Comparison of ENCODE assay signal across 8 cellular contexts in genomic region chr19:4968462-4969291, GRCh38. TPM values are rescaled to one million over a fixed set of nuclear protein-coding genes. Genes with fewer than 3 reads are reported as not detected.
DNase-seq lines count a peak whose midpoint lies in the region; ATAC-seq and TF ChIP-seq lines count a peak whose summit lies in the region.

KDM4B (plus strand) TSS chr19:4969113; CDS start chr19:5032891, 63,778 bp downstream.

- POLR2A ChIA-PET in activated CD4-positive, alpha-beta T cell treated with anti-CD3 and anti-CD28 coated beads, Interleukin-2, amount 10 ng/mL, durations not matched to agents 7 days and 5 days (lab: Charles Lee) = interaction anchor here (0.6 to 1.3 kb wide), 2 partner anchors 42 to 178 kb away, joined by 3 to 4 read pairs; partner anchors contain the start of gene FEM1A

- intact Hi-C loops in left lung (cut with DNase I) = no loop called here

- H3K9ac ChIP-seq in BLaER1 = peak within 1 kb of the TSS; percentile 83

- peaks cover 82% of the 10 kb centered on the region for H3K4me1 ChIP-seq in BLaER1
- peaks cover 10 to 46% of the 10 kb centered on the region in 2 donors for H3K4me1 ChIP-seq in left lung

- H3K9me3 ChIP-seq in BLaER1 (no peaks in the 10 kb centered on the region), left lung (no peaks in the 10 kb centered on the region)

- ATAC-seq in GM19328 (IDR thresholded peaks at IDR 0.05; ENCODE audit: unreplicated experiment) = peak; percentile 91
- peak; percentile 82 for ATAC-seq in HG03520 (IDR thresholded peaks at IDR 0.05; ENCODE audit: unreplicated experiment)
- ATAC-seq in left lung = peak; percentile 96

- H3K27ac Mint-ChIP-seq in activated CD4-positive, alpha-beta T cell treated with anti-CD3 and anti-CD28 coated beads, Interleukin-2, amount 10 ng/mL, durations not matched to agents 7 days and 5 days = peak within 1 kb of the TSS; percentile 90

- CTCF ChIA-PET in activated CD4-positive, alpha-beta T cell treated with anti-CD3 and anti-CD28 coated beads, Interleukin-2, amount 10 ng/mL, durations not matched to agents 7 days and 5 days (lab: Charles Lee) = interaction anchor here (0.9 to 1.6 kb wide), 5 partner anchors 9 to 178 kb away, joined by 3 to 6 read pairs (median 3); partner anchors contain the start of gene FEM1A

- peaks cover 43% of the 10 kb centered on the region for H3K4me1 Mint-ChIP-seq in activated CD4-positive, alpha-beta T cell treated with anti-CD3 and anti-CD28 coated beads, Interleukin-2, amount 10 ng/mL, durations not matched to agents 7 days and 5 days

- H3K36me3 Mint-ChIP-seq in activated CD4-positive, alpha-beta T cell treated with anti-CD3 and anti-CD28 coated beads, Interleukin-2, amount 10 ng/mL, durations not matched to agents 7 days and 5 days (ENCODE audit: low read depth) = peaks cover 23% of the 10 kb centered on the region

- TF ChIP-seq CTCF in left lung (IDR thresholded peaks at IDR 0.05) = no peak

- DNase-seq in NCI-H69 (lab: John Stamatoyannopoulos, UW) = peak; percentile 100
- DNase-seq in activated CD4-positive, alpha-beta T cell treated with anti-CD3 and anti-CD28 coated beads, Interleukin-2, amount 10 ng/mL, durations not matched to agents 7 days and 5 days = peak; percentile 99
- peak; percentile 98 for DNase-seq in dedifferentiated amniotic fluid mesenchymal stem cell (ENCODE audit: extremely low spot score)
- peak; percentile 99 to 100 for DNase-seq in left lung
- DNase-seq in stimulated activated CD4-positive, alpha-beta T cell treated with anti-CD3 and anti-CD28 coated beads, Interleukin-2, amount 100 ng/mL, for 48 hours = peak; percentile 96 to 98

- H3K4me3 ChIP-seq in BLaER1 (peak within 1 kb of the TSS; percentile 78), left lung (peak within 1 kb of the TSS; percentile 55 to 61)

- H3K27me3 Mint-ChIP-seq in activated CD4-positive, alpha-beta T cell treated with anti-CD3 and anti-CD28 coated beads, Interleukin-2, amount 10 ng/mL, durations not matched to agents 7 days and 5 days = no peaks in the 10 kb centered on the region

- no peaks in the 10 kb centered on the region for H3K9me3 Mint-ChIP-seq in activated CD4-positive, alpha-beta T cell treated with anti-CD3 and anti-CD28 coated beads, Interleukin-2, amount 10 ng/mL, durations not matched to agents 7 days and 5 days

- H4K20me1 ChIP-seq in BLaER1 = peaks cover 89% of the 10 kb centered on the region

- peak within 1 kb of the TSS; percentile 94 for H3K4me3 Mint-ChIP-seq in activated CD4-positive, alpha-beta T cell treated with anti-CD3 and anti-CD28 coated beads, Interleukin-2, amount 10 ng/mL, durations not matched to agents 7 days and 5 days

- H3K27ac ChIP-seq in BLaER1 = peak within 1 kb of the TSS; percentile 77
- peak within 1 kb of the TSS; percentile 65 to 76 for H3K27ac ChIP-seq in left lung

- H3K4me2 ChIP-seq in BLaER1 = peak within 1 kb of the TSS; percentile 100

- peaks cover 5% of the 10 kb centered on the region; the same call in 1 of the 2 replicates for H3K27me3 ChIP-seq in BLaER1
- no peaks in the 10 kb centered on the region for H3K27me3 ChIP-seq in left lung

- H3K36me3 ChIP-seq in BLaER1 = peaks cover 23% of the 10 kb centered on the region
- no peaks in the 10 kb centered on the region for H3K36me3 ChIP-seq in left lung

RNA-seq across cellular contexts. Expression of gene KDM4B, which starts in this region (rescaled TPM):
- total RNA-seq in activated CD4-positive, alpha-beta T cell treated with anti-CD3 and anti-CD28 coated beads, Interleukin-2, amount 10 ng/mL, durations not matched to agents 7 days and 5 days = 10 to 100 TPM; 37.1 to 40.2 TPM
- 10 to 100 TPM; 35.5 to 42.1 TPM for total RNA-seq in left lung

Comparison
In these comparisons a context has a peak if more than half of its experiments do, and no peak if none do; other contexts are left out.
1. Peak in every context shown above with its lines: DNase-seq, ATAC-seq, H3K4me3 ChIP-seq and H3K27ac ChIP-seq.